In the genomic region with DNA sequence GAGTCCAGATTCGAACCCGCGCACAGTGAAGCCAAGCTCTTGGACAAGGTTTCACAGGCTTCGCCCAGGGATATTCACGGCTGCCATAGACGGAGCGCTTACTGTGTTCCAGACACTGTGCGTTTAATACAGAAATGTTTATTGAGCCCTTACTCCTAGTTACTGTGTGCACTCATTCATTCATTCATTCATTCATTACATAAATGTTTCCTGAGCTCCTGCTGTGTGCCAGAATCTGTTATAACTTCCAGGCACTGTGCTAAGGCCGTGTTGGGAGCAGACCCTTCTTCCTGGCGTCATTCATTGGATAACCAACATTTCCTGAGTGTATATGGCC, we compare ENCODE assay signal across 8 cellular contexts. TPM values are rescaled to one million over a fixed set of nuclear protein-coding genes. Genes with fewer than 3 reads are reported as not detected.
DNase-seq lines count a peak whose midpoint lies in the region; ATAC-seq and TF ChIP-seq lines count a peak whose summit lies in the region.

No MANE protein-coding gene starts in this region.

- no peak for TF ChIP-seq EP300 in tibial nerve (IDR thresholded peaks at IDR 0.05)

- H3K27ac ChIP-seq in ascending aorta (peak overlapping the region; percentile 58 to 95), right lobe of liver (peak overlapping the region in 2 of 3 donors; percentile 84 to 97), tibial nerve (peak overlapping the region; percentile 56 to 97 (median 94))

- H3K27me3 ChIP-seq in ascending aorta (no peaks in the 10 kb centered on the region), right lobe of liver (no peaks in the 10 kb centered on the region), tibial nerve (no peaks in the 10 kb centered on the region)

- H3K36me3 ChIP-seq in ascending aorta = no peaks in the 10 kb centered on the region
- H3K36me3 ChIP-seq in right lobe of liver = no peaks in the 10 kb centered on the region
- H3K36me3 ChIP-seq in tibial nerve = no peaks in the 10 kb centered on the region

- H3K36me3 Mint-ChIP-seq in activated T-cell treated with anti-CD3 and anti-CD28 coated beads, Interleukin-2, amount 50 U/mL, for 72 hours (ENCODE audit: insufficient read depth in 2 of 2) = peaks cover 1 to 7% of the 10 kb centered on the region in 2 donors

- no peak for DNase-seq in activated T-cell treated with anti-CD3 and anti-CD28 coated beads, Interleukin-2, amount 50 U/mL, for 72 hours
- DNase-seq in activated T-cell treated with anti-CD3 and anti-CD28 coated beads, Interleukin-2, amount 50 U/mL, for 1 hour = no peak
- DNase-seq in ascending aorta (ENCODE audit: low spot score in 2 of 2) (no peak), right lobe of liver (no peak), tibial nerve (ENCODE audit: low spot score in 2 of 2) (no peak), AG08396 (ENCODE audit: low spot score) (no peak), C1 segment of cervical spinal cord (lab: John Stamatoyannopoulos, UW) (no peak), OCI-M2 (lab: John Stamatoyannopoulos, UW; ENCODE audit: unreplicated experiment) (no peak)

- peaks cover 49% of the 10 kb centered on the region for H3K4me1 Mint-ChIP-seq in activated T-cell treated with anti-CD3 and anti-CD28 coated beads, Interleukin-2, amount 50 U/mL, for 72 hours (ENCODE audit: low read depth)

- no peak for TF ChIP-seq POLR2A in right lobe of liver (IDR thresholded peaks at IDR 0.05)
- TF ChIP-seq POLR2A in tibial nerve (IDR thresholded peaks at IDR 0.05) = no peak

- intact Hi-C loops in ascending aorta (cut with DNase I) = loop anchor here (1.0 to 5.0 kb wide), 3 partner anchors 104 to 321 kb away; no protein-coding TSS in a partner anchor
- intact Hi-C loops in right lobe of liver (cut with DNase I) = no loop called here

- no peaks in the 10 kb centered on the region for H3K9me3 ChIP-seq in ascending aorta
- no peaks in the 10 kb centered on the region for H3K9me3 ChIP-seq in right lobe of liver
- no peaks in the 10 kb centered on the region for H3K9me3 ChIP-seq in tibial nerve

- peak overlapping the region; percentile 54 for H3K27ac Mint-ChIP-seq in activated T-cell treated with anti-CD3 and anti-CD28 coated beads, Interleukin-2, amount 50 U/mL, for 72 hours

- peak overlapping the region; percentile 80 to 95 for H3K4me3 ChIP-seq in ascending aorta
- H3K4me3 ChIP-seq in right lobe of liver = peak overlapping the region; percentile 31 to 73 (median 32)
- H3K4me3 ChIP-seq in tibial nerve = peak overlapping the region; percentile 13 to 77 (median 55)

- 26% methylated on average over 8 of the region's 10 CpGs for WGBS in right lobe of liver (ENCODE audit: insufficient coverage, low coverage, low lambda C conversion rate, missing lambda C conversion rate)
- 46 to 49% methylated on average over 9 to 10 of the region's 10 CpGs for WGBS in tibial nerve, 2 donors

- no peaks in the 10 kb centered on the region for H3K9me3 Mint-ChIP-seq in activated T-cell treated with anti-CD3 and anti-CD28 coated beads, Interleukin-2, amount 50 U/mL, for 72 hours

- no peaks in the 10 kb centered on the region for H3K27me3 Mint-ChIP-seq in activated T-cell treated with anti-CD3 and anti-CD28 coated beads, Interleukin-2, amount 50 U/mL, for 72 hours (ENCODE audit: low read depth)

- H3K4me1 ChIP-seq in ascending aorta (peaks cover 4 to 14% of the 10 kb centered on the region in 2 donors), right lobe of liver (peaks cover 0 to 16% (median 0%) of the 10 kb centered on the region in 4 donors), tibial nerve (peaks cover 0 to 36% (median 10%) of the 10 kb centered on the region in 4 donors)

- peak overlapping the region; percentile 72 to 80 for H3K4me3 Mint-ChIP-seq in activated T-cell treated with anti-CD3 and anti-CD28 coated beads, Interleukin-2, amount 50 U/mL, for 72 hours

- ATAC-seq in activated T-cell treated with anti-CD3 and anti-CD28 coated beads, Interleukin-2, amount 50 U/mL, for 72 hours (replicated peaks in 1 of 2) = no peak
- no peak for ATAC-seq in right lobe of liver

- TF ChIP-seq CTCF in ascending aorta (IDR thresholded peaks at IDR 0.05) (no peak), right lobe of liver (IDR thresholded peaks at IDR 0.05) (no peak), tibial nerve (IDR thresholded peaks at IDR 0.05) (no peak)

RNA-seq across cellular contexts. Expression of gene MED13L, which starts 0.7 kb away (rescaled TPM):
- total RNA-seq in activated T-cell treated with anti-CD3 and anti-CD28 coated beads, Interleukin-2, amount 50 U/mL, for 72 hours = 10 to 100 TPM; 72.8 to 74.5 TPM
- total RNA-seq in ascending aorta (117 TPM), right lobe of liver (10 to 100 TPM; 29.0 to 52.0 (median 38.1) TPM), tibial nerve (100 to 1,000 TPM; 138 to 234 (median 218) TPM)

Comparison
In these comparisons a context has a peak if more than half of its experiments do, and no peak if none do; other contexts are left out.
1. H3K4me3 ChIP-seq: peak in every context shown above with its lines; median percentile 88 in ascending aorta; 55 in tibial nerve; 32 in right lobe of liver.